Comparison of ENCODE assay signal across 25 cellular contexts in genomic region chr6:8657522-8657921, GRCh38.
"Had no signal": no experiment of that assay in that cellular context is flagged by ENCODE, and none has a peak within 500 bp of the region (broad histone marks: within the 10 kb centered on the region; RNA-seq: fewer than 3 reads in every experiment).

No MANE protein-coding gene starts in this region.

- H3K36me3 ChIP-seq: brain microvascular endothelial cell, Peyer's patch, SJSA1 had no signal

- H3K27ac ChIP-seq: brain microvascular endothelial cell, Peyer's patch, SJSA1 had no signal

- H3K27me3 Mint-ChIP-seq: activated CD4-positive, alpha-beta T cell treated with anti-CD3 and anti-CD28 coated beads, Interleukin-2, amount 10 ng/mL, durations not matched to agents 24 days and 14 days; activated T-cell treated with anti-CD3 and anti-CD28 coated beads, Interleukin-2, amount 50 U/mL, for 24 hours had no signal

- H3K4me1 ChIP-seq: Peyer's patch, SJSA1 had no signal

- H3K36me3 Mint-ChIP-seq: activated naive CD4-positive, alpha-beta T cell treated with anti-CD3 and anti-CD28 coated beads, Interleukin-2, amount 50 U/mL, for 72 hours had no signal

- H3K9me3 Mint-ChIP-seq: activated CD4-positive, alpha-beta T cell treated with anti-CD3 and anti-CD28 coated beads, Interleukin-2, amount 10 ng/mL, durations not matched to agents 24 days and 14 days; activated naive CD4-positive, alpha-beta T cell treated with anti-CD3 and anti-CD28 coated beads, Interleukin-2, amount 50 U/mL, for 72 hours; activated T-cell treated with anti-CD3 and anti-CD28 coated beads, Interleukin-2, amount 50 U/mL, for 24 hours; activated T-helper 2 cell treated with anti-CD3 and anti-CD28 coated beads, Interferon-gamma antibody, Interleukin-2, Interleukin-4, amounts not matched to agents 10 μg/mL and 5 μg/mL and 100 μg/mL, durations not matched to agents 14 hours and 24 hours and 36 hours; T-helper 2 cell treated with Interferon-gamma antibody and Interleukin-4, amounts not matched to agents 5 μg/mL and 100 μg/mL, for 36 hours had no signal

- H3K4me2 ChIP-seq: SK-N-SH had no signal

- H3K9ac ChIP-seq: SK-N-SH had no signal

- H3K27ac Mint-ChIP-seq: activated CD4-positive, alpha-beta T cell treated with anti-CD3 and anti-CD28 coated beads, Interleukin-2, amount 10 ng/mL, durations not matched to agents 24 days and 14 days; activated CD8-positive, alpha-beta T cell treated with anti-CD3 and anti-CD28 coated beads, Interleukin-2, amount 10 ng/mL, durations not matched to agents 7 days and 5 days; activated naive CD4-positive, alpha-beta T cell treated with anti-CD3 and anti-CD28 coated beads, Interleukin-2, amount 50 U/mL, for 72 hours; activated T-cell treated with anti-CD3 and anti-CD28 coated beads, Interleukin-2, amount 50 U/mL, for 24 hours; activated T-helper 2 cell treated with anti-CD3 and anti-CD28 coated beads, Interferon-gamma antibody, Interleukin-2, Interleukin-4, amounts not matched to agents 10 μg/mL and 5 μg/mL and 100 μg/mL, durations not matched to agents 14 hours and 24 hours and 36 hours; T-helper 1 cell treated with Interleukin-12 subunit alpha and Interleukin-12 subunit beta and Interleukin-4 antibody, amounts not matched to agents 30 μg/mL and 1 μg/mL, for 36 hours; T-helper 2 cell treated with Interferon-gamma antibody and Interleukin-4, amounts not matched to agents 5 μg/mL and 100 μg/mL, for 36 hours had no signal

- H3K4me1 Mint-ChIP-seq: activated CD4-positive, alpha-beta T cell treated with anti-CD3 and anti-CD28 coated beads, Interleukin-2, amount 10 ng/mL, durations not matched to agents 24 days and 14 days had no signal

- FAIRE-seq: TTC549 had no signal

- H3K4me3 Mint-ChIP-seq: activated CD4-positive, alpha-beta T cell treated with anti-CD3 and anti-CD28 coated beads, Interleukin-2, amount 10 ng/mL, durations not matched to agents 24 days and 14 days; activated CD8-positive, alpha-beta T cell treated with anti-CD3 and anti-CD28 coated beads, Interleukin-2, amount 10 ng/mL, durations not matched to agents 7 days and 5 days; activated T-cell treated with anti-CD3 and anti-CD28 coated beads, Interleukin-2, amount 50 U/mL, for 24 hours; T-helper 1 cell treated with Interleukin-12 subunit alpha and Interleukin-12 subunit beta and Interleukin-4 antibody, amounts not matched to agents 30 μg/mL and 1 μg/mL, for 36 hours; T-helper 2 cell treated with Interferon-gamma antibody and Interleukin-4, amounts not matched to agents 5 μg/mL and 100 μg/mL, for 36 hours had no signal

- H3K9me3 ChIP-seq: Peyer's patch, SJSA1, SK-N-SH had no signal

- DNase-seq: activated CD4-positive, alpha-beta T cell treated with anti-CD3 and anti-CD28 coated beads, Interleukin-2, amount 10 ng/mL, durations not matched to agents 24 days and 14 days; activated CD4-positive, alpha-beta T cell treated with anti-CD3 and anti-CD28 coated beads, Interleukin-2, amount 50 U/mL, for 48 hours; activated CD8-positive, alpha-beta T cell treated with anti-CD3 and anti-CD28 coated beads, Interleukin-2, amount 10 ng/mL, durations not matched to agents 7 days and 5 days; activated gamma-delta T cell; activated naive CD4-positive, alpha-beta T cell treated with Interleukin-2 at 50 U/mL for 16 hours; activated T-cell treated with anti-CD3 and anti-CD28 coated beads, Interleukin-2, amount 50 U/mL, for 24 hours; anterior cingulate cortex; brain microvascular endothelial cell; NCI-H1092 treated with DMSO at 0.1 percent for 48 hours; NCI-H146; NCI-H2081 treated with DMSO at 0.1 percent for 48 hours; NCI-H345; NCI-H526; NK-92 treated with Interleukin-12 subunit alpha and Interleukin-12 subunit beta, amount 100 ng/mL, for 24 hours; PC-3; Peyer's patch; RPMI8226; SHP77 treated with DMSO at 0.1 percent for 48 hours; SK-N-SH had no signal

- ATAC-seq: activated CD8-positive, alpha-beta T cell treated with anti-CD3 and anti-CD28 coated beads, Interleukin-2, amount 10 ng/mL, durations not matched to agents 7 days and 5 days; activated naive CD4-positive, alpha-beta T cell treated with anti-CD3 and anti-CD28 coated beads, Interleukin-2, amount 50 U/mL, for 72 hours; PC-3 had no signal

- H3K27me3 ChIP-seq: brain microvascular endothelial cell, Peyer's patch, SJSA1 had no signal

- H3K4me3 ChIP-seq: Peyer's patch, SJSA1 had no signal
